In the genomic region with DNA sequence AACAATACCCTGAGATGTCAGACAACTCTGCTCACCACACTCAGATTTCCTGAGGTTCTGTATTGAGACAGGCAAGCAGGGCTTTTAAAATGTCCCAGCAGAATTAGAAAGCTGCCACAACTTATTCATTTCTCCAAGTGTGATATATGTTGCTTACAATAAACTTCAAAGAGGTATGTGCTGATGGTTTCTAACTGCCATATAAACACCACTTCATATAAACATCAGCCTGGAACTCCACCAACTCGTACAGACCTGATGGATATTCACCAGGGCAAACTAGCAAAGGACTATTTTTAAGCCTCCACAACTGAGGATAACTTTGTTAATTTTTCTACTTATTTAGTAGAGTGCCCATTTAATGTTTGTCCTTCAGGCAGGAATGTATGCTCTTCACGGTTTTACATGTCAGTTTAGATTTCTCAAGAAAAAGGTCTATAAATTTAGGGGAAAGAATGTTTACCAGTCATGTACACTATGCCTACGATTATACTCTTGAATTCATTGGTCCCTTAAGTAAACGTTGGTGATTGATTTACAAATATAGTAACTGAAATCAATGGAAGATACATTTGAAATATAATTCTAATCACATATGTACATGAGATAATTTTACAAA, we compare ENCODE assay signal across 2 cellular contexts.
TF ChIP-seq lines count a peak whose summit lies in the region.

No MANE protein-coding gene starts in this region.

TF ChIP-seq in SK-N-SH, 30 proteins besides CTCF, POLR2A, EP300 and RAD21:
- TF ChIP-seq, protein P1, sequence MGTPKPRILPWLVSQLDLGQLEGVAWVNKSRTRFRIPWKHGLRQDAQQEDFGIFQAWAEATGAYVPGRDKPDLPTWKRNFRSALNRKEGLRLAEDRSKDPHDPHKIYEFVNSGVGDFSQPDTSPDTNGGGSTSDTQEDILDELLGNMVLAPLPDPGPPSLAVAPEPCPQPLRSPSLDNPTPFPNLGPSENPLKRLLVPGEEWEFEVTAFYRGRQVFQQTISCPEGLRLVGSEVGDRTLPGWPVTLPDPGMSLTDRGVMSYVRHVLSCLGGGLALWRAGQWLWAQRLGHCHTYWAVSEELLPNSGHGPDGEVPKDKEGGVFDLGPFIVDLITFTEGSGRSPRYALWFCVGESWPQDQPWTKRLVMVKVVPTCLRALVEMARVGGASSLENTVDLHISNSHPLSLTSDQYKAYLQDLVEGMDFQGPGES (IDR thresholded peaks at IDR 0.05; ENCODE audit: low read depth, low read length): no peak
- TF ChIP-seq SMC3 (IDR thresholded peaks at IDR 0.05; ENCODE audit: low read depth, low read length) (no peak), FOXM1 (IDR thresholded peaks at IDR 0.05; ENCODE audit: low read depth) (no peak), JUND (IDR thresholded peaks at IDR 0.05) (no peak), GATA2 (CRISPR knock-in tag; IDR thresholded peaks at IDR 0.05) (no peak), RCOR1 (IDR thresholded peaks at IDR 0.05; ENCODE audit: low read length) (no peak), ELF1 (IDR thresholded peaks at IDR 0.05) (no peak)

TF ChIP-seq in SK-N-SH treated with all-trans-retinoic acid at 6 μM for 48 hours, 23 proteins besides CTCF, POLR2A, EP300 and RAD21 (continued from another document):
- TF ChIP-seq, protein P2, sequence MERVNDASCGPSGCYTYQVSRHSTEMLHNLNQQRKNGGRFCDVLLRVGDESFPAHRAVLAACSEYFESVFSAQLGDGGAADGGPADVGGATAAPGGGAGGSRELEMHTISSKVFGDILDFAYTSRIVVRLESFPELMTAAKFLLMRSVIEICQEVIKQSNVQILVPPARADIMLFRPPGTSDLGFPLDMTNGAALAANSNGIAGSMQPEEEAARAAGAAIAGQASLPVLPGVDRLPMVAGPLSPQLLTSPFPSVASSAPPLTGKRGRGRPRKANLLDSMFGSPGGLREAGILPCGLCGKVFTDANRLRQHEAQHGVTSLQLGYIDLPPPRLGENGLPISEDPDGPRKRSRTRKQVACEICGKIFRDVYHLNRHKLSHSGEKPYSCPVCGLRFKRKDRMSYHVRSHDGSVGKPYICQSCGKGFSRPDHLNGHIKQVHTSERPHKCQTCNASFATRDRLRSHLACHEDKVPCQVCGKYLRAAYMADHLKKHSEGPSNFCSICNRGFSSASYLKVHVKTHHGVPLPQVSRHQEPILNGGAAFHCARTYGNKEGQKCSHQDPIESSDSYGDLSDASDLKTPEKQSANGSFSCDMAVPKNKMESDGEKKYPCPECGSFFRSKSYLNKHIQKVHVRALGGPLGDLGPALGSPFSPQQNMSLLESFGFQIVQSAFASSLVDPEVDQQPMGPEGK (CRISPR knock-in tag; IDR thresholded peaks at IDR 0.05; ENCODE audit: borderline replicate concordance): no peak
